ENCODE assay signal across 12 cellular contexts in the genomic region with DNA sequence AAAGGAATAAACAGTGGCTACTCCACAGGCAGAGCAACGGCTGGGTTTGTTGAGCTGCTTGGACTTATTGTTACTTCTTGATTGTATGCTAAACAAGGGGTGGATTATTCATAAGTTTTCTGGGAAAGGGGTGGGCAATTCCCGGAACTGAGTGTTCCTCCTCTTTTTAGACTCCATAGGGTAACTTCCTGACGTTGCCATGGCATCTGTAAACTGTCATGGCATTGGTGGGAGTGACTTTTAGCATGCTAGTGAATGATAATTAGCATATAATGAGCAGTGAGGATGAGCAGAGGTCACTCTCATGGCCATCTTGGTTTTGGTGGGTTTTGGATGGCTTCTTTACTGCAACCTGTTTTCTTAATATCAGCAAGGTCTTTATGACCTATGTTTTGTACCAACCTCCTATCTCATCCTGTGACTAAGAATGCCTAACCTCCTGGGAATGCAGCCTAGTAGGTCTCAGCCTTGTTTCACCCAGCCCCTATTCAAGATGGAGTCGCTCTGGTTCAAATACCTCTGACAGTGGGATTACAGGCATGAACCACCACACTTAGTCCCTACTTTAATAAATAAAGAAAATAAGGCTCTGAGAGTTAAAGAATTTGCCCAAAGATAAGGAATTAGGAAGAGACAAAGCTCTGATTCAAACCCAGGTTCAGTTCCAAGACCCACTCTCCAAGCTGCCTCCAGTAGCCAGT.
DNase-seq lines count a peak whose midpoint lies in the region; ATAC-seq and TF ChIP-seq lines count a peak whose summit lies in the region.
"Had no signal": no experiment of that assay in that cellular context is flagged by ENCODE, and none has a peak within 500 bp of the region (broad histone marks: within the 10 kb centered on the region; RNA-seq: fewer than 3 reads in every experiment).

No MANE protein-coding gene starts in this region.

- peaks cover 17 to 30% of the 10 kb centered on the region in 2 donors for H3K27me3 Mint-ChIP-seq in CD4-positive, alpha-beta memory T cell

- H3K27ac Mint-ChIP-seq in CD4-positive, alpha-beta memory T cell: no peak overlapping the region
- H3K27ac Mint-ChIP-seq: activated naive CD8-positive, alpha-beta T cell treated with anti-CD3 and anti-CD28 coated beads, Interleukin-2, amount 50 U/mL, for 24 hours; memory B cell had no signal

- dilution Hi-C loops in mammary epithelial cell (cut with HindIII; ENCODE audit: low sequenced_read_pairs): loop anchor here (5.0 kb wide), 1 partner anchor 158 kb away; no protein-coding TSS in a partner anchor

- no peak overlapping the region for H3K27ac ChIP-seq in mammary epithelial cell (ENCODE audit: insufficient read depth, low read depth, low read length)
- no peak overlapping the region for H3K27ac ChIP-seq in breast epithelium
- no peak overlapping the region for H3K27ac ChIP-seq in SU-DHL-6 (ENCODE audit: low read depth, low read length)
- H3K27ac ChIP-seq in hepatocyte: no peak overlapping the region
- H3K27ac ChIP-seq in CD4-positive, alpha-beta memory T cell (ENCODE audit: low read depth, low read length): no peak overlapping the region
- H3K27ac ChIP-seq: psoas muscle had no signal

- no peak overlapping the region for H3K4me3 ChIP-seq in mammary epithelial cell (replicated peaks in 1 of 3; ENCODE audit: insufficient read depth in 1 of 3, low read depth in 2 of 3, low read length in 3 of 3)
- no peak overlapping the region for H3K4me3 ChIP-seq in breast epithelium
- H3K4me3 ChIP-seq in SU-DHL-6 (ENCODE audit: insufficient read depth, low read length, poor library complexity, severe bottlenecking): no peak overlapping the region
- no peak overlapping the region for H3K4me3 ChIP-seq in hepatocyte
- H3K4me3 ChIP-seq in CD4-positive, alpha-beta memory T cell (ENCODE audit: low read length in 2 of 2): no peak overlapping the region

- H3K27me3 ChIP-seq in mammary epithelial cell (ENCODE audit: insufficient read depth, low read length) (no peaks in the 10 kb centered on the region), breast epithelium (no peaks in the 10 kb centered on the region), SU-DHL-6 (ENCODE audit: low read length) (no peaks in the 10 kb centered on the region), hepatocyte (peaks cover 6% of the 10 kb centered on the region)
- H3K27me3 ChIP-seq in CD4-positive, alpha-beta memory T cell (ENCODE audit: insufficient read depth, low read length): peaks cover 4% of the 10 kb centered on the region

- intact Hi-C loops in mammary epithelial cell (cut with micrococcal nuclease) (loop anchor here (1.0 kb wide), 1 partner anchor 149 kb away; no protein-coding TSS in a partner anchor), breast epithelium (cut with DNase I; ENCODE audit: low total_unique reads) (no loop called here), head of caudate nucleus (cut with DNase I) (no loop called here)
- intact Hi-C loops in CD4-positive, alpha-beta memory T cell (cut with micrococcal nuclease): loop anchor here (1.0 kb wide), 2 partner anchors 149 to 157 kb away; no protein-coding TSS in a partner anchor

- no peaks in the 10 kb centered on the region for H3K36me3 ChIP-seq in mammary epithelial cell (ENCODE audit: insufficient read depth, low read length)
- no peaks in the 10 kb centered on the region for H3K36me3 ChIP-seq in breast epithelium
- H3K36me3 ChIP-seq in SU-DHL-6 (ENCODE audit: low read length): no peaks in the 10 kb centered on the region
- H3K36me3 ChIP-seq in hepatocyte (replicated peaks; ENCODE audit: insufficient read depth, low read depth): no peaks in the 10 kb centered on the region
- no peaks in the 10 kb centered on the region for H3K36me3 ChIP-seq in CD4-positive, alpha-beta memory T cell (ENCODE audit: insufficient read depth, low read length)

- H4K20me1 ChIP-seq in mammary epithelial cell (ENCODE audit: insufficient read depth, low read length) (no peaks in the 10 kb centered on the region), SU-DHL-6 (ENCODE audit: low read depth, low read length) (no peaks in the 10 kb centered on the region), hepatocyte (ENCODE audit: insufficient read depth, poor library complexity, severe bottlenecking) (no peaks in the 10 kb centered on the region)

- POLR2A ChIA-PET in CD4-positive, alpha-beta memory T cell (lab: Charles Lee; ENCODE audit: partially characterized antibody): no interaction called here

- CTCF ChIA-PET in mammary epithelial cell (lab: Charles Lee; ENCODE audit: low non-redundant PET): interaction anchor here (0.6 to 1.5 kb wide), 12 partner anchors 12 to 375 kb away, joined by 3 to 14 read pairs (median 4); no protein-coding TSS in a partner anchor
- CTCF ChIA-PET in CD4-positive, alpha-beta memory T cell (lab: Charles Lee; ENCODE audit: partially characterized antibody): interaction anchor here (0.7 to 3.2 kb wide), 37 partner anchors 8 to 382 kb away, joined by 3 to 27 read pairs (median 4); no protein-coding TSS in a partner anchor

- 91% methylated on average over 4 of the region's 4 CpGs for whole genome bisulfite sequencing in mammary epithelial cell (ENCODE audit: low coverage, missing lambda C conversion rate)
- WGBS in hepatocyte (ENCODE audit: low lambda C conversion rate, missing lambda C conversion rate): 90% methylated on average over 4 of the region's 4 CpGs

- H2AFZ ChIP-seq in mammary epithelial cell (ENCODE audit: low read depth, low read length) (peak overlapping the region; percentile 90), SU-DHL-6 (ENCODE audit: low read depth, low read length, severe bottlenecking) (peak overlapping the region; percentile 85), hepatocyte (peak overlapping the region; percentile 89)

- H3K36me3 Mint-ChIP-seq in CD4-positive, alpha-beta memory T cell: peaks cover 0 to 8% of the 10 kb centered on the region in 2 donors
- H3K36me3 Mint-ChIP-seq: memory B cell had no signal

- H3K9me3 ChIP-seq in mammary epithelial cell (replicated peaks; ENCODE audit: insufficient read depth, low read length) (peaks cover 3% of the 10 kb centered on the region), breast epithelium (no peaks in the 10 kb centered on the region), SU-DHL-6 (ENCODE audit: insufficient read depth, low read length) (0 out of 2 replicates have a peak, but pooled peaks cover 4% of the 10 kb centered on the region), hepatocyte (ENCODE audit: low read depth) (no peaks in the 10 kb centered on the region)
- H3K9me3 ChIP-seq in CD4-positive, alpha-beta memory T cell (ENCODE audit: control insufficient read depth in 1 of 2, low read length in 2 of 2): no peaks in the 10 kb centered on the region
- H3K9me3 ChIP-seq: psoas muscle had no signal

- no peaks in the 10 kb centered on the region for H3K9me2 ChIP-seq in SU-DHL-6 (replicated peaks; ENCODE audit: insufficient read depth, low read length)
- H3K9me2 ChIP-seq in hepatocyte (replicated peaks; ENCODE audit: insufficient read depth): no peaks in the 10 kb centered on the region

- H3K4me1 Mint-ChIP-seq in CD4-positive, alpha-beta memory T cell: peaks cover 2 to 9% (median 7%) of the 10 kb centered on the region in 4 donors

- H3K79me2 ChIP-seq in mammary epithelial cell (ENCODE audit: insufficient read depth, low read length): no peaks in the 10 kb centered on the region
- no peaks in the 10 kb centered on the region for H3K79me2 ChIP-seq in SU-DHL-6 (ENCODE audit: insufficient read depth, low read length)
- H3K79me2 ChIP-seq in hepatocyte: no peaks in the 10 kb centered on the region

- DNase-seq in mammary epithelial cell (no peak), breast epithelium (ENCODE audit: low spot score in 2 of 2) (no peak), hepatocyte (ENCODE audit: low spot score) (no peak), NCI-H1436 treated with DMSO at 0.1 percent for 48 hours (lab: John Stamatoyannopoulos, UW) (no peak), head of caudate nucleus (no peak)
- DNase-seq in CD4-positive, alpha-beta memory T cell: no peak

- in situ Hi-C loops in mammary epithelial cell (cut with MboI; ENCODE audit: low sequenced_read_pairs in 2 of 2): no loop called here

- no peak overlapping the region for H3K4me3 Mint-ChIP-seq in CD4-positive, alpha-beta memory T cell
- H3K4me3 Mint-ChIP-seq: activated naive CD8-positive, alpha-beta T cell treated with anti-CD3 and anti-CD28 coated beads, Interleukin-2, amount 50 U/mL, for 24 hours; central memory CD8-positive, alpha-beta T cell had no signal

- H3K4me1 ChIP-seq in mammary epithelial cell (ENCODE audit: insufficient read depth, low read length) (peaks cover 6% of the 10 kb centered on the region), breast epithelium (no peaks in the 10 kb centered on the region), hepatocyte (ENCODE audit: insufficient read depth) (peaks cover 5% of the 10 kb centered on the region)
- peaks cover 7% of the 10 kb centered on the region for H3K4me1 ChIP-seq in CD4-positive, alpha-beta memory T cell (ENCODE audit: insufficient read depth, low read length)
- H3K4me1 ChIP-seq: psoas muscle had no signal

- H3K4me2 ChIP-seq in mammary epithelial cell (ENCODE audit: insufficient read depth, low read depth, low read length) (peak overlapping the region; percentile 54), SU-DHL-6 (ENCODE audit: low read depth, low read length, poor library complexity, severe bottlenecking) (peak overlapping the region; percentile 34), hepatocyte (peak overlapping the region; percentile 74)

- ATAC-seq in GM19351 (IDR thresholded peaks at IDR 0.05; ENCODE audit: unreplicated experiment): no peak

- H3F3A ChIP-seq in SU-DHL-6 (ENCODE audit: insufficient read depth): no peaks in the 10 kb centered on the region

- BruUV-seq in mammary epithelial cell (replicated peaks; lab: Mats Ljungman, UMichigan): no TSS peak

- H3K9ac ChIP-seq in mammary epithelial cell (ENCODE audit: insufficient read depth, low read length) (no peak overlapping the region), SU-DHL-6 (ENCODE audit: low read length) (no peak overlapping the region)

- TF ChIP-seq CTCF in mammary epithelial cell (conservative IDR thresholded peaks at IDR 0.05 in 1 of 2, IDR thresholded peaks at IDR 0.05 in 1 of 2; ENCODE audit: extremely low read depth in 1 of 2, insufficient read depth in 1 of 2, low read depth in 1 of 2, low read length in 2 of 2): no peak
- TF ChIP-seq CTCF in breast epithelium (IDR thresholded peaks at IDR 0.05): no peak
- TF ChIP-seq CTCF in SU-DHL-6 (IDR thresholded peaks at IDR 0.05; ENCODE audit: insufficient read depth, low read length, poor library complexity, severe bottlenecking): no peak
- no peak for TF ChIP-seq CTCF in hepatocyte (IDR thresholded peaks at IDR 0.05; ENCODE audit: poor library complexity)

- H3K9me3 Mint-ChIP-seq in CD4-positive, alpha-beta memory T cell: peaks cover 0 to 23% (median 21%) of the 10 kb centered on the region in 8 donors
- H3K9me3 Mint-ChIP-seq: activated naive CD8-positive, alpha-beta T cell treated with anti-CD3 and anti-CD28 coated beads, Interleukin-2, amount 50 U/mL, for 24 hours; central memory CD8-positive, alpha-beta T cell; memory B cell had no signal

- no peak for TF ChIP-seq POLR2A in breast epithelium (IDR thresholded peaks at IDR 0.05)

Comparison
In these comparisons a context has a peak if more than half of its experiments do, and no peak if none do; other contexts are left out.
1. intact Hi-C loops: an anchor here in mammary epithelial cell (1.0 kb wide) and CD4-positive, alpha-beta memory T cell (1.0 kb wide); none called in breast epithelium and head of caudate nucleus.